In genomic region chr7:24343614-24344013, GRCh38 we compare ENCODE assay signal across 13 cellular contexts. TPM values are rescaled to one million over a fixed set of nuclear protein-coding genes. Genes with fewer than 3 reads are reported as not detected.
DNase-seq lines count a peak whose midpoint lies in the region; ATAC-seq and TF ChIP-seq lines count a peak whose summit lies in the region.
"Had no signal": no experiment of that assay in that cellular context is flagged by ENCODE, and none has a peak within 500 bp of the region (broad histone marks: within the 10 kb centered on the region; RNA-seq: fewer than 3 reads in every experiment).

No MANE protein-coding gene starts in this region.

- in situ Hi-C loops in G401 (cut with HindIII; ENCODE audit: low sequenced_read_pairs), result no loop called here

- ATAC-seq in WTC11 (peak; percentile 25; the same call in 1 of the 2 replicates), GM21619 (IDR thresholded peaks at IDR 0.05; ENCODE audit: unreplicated experiment) (no peak)
- peak; percentile 25 for ATAC-seq in stimulated activated effector memory CD8-positive, alpha-beta T cell treated with anti-CD3 and anti-CD28 coated beads, Interleukin-12 subunit alpha, Interleukin-12 subunit beta, amount 100 ng/mL, for 72 hours
- ATAC-seq: GM12878 had no signal

- CTCF ChIA-PET in WTC11 (lab: Charles Lee), result interaction anchor here (1.0 to 1.1 kb wide), 2 partner anchors 26 to 29 kb away, joined by 4 read pairs; no protein-coding TSS in a partner anchor

- DNase-seq in DMS 273 (lab: John Stamatoyannopoulos, UW; ENCODE audit: unreplicated experiment) (peak; percentile 81), G401 (ENCODE audit: low spot score) (peak; percentile 23), WTC11 (ENCODE audit: low spot score) (no peak), substantia nigra (lab: John Stamatoyannopoulos, UW) (no peak)
- no peak for DNase-seq in stimulated activated effector memory CD8-positive, alpha-beta T cell treated with anti-CD3 and anti-CD28 coated beads, Interleukin-12 subunit alpha, Interleukin-12 subunit beta, amount 100 ng/mL, for 72 hours (ENCODE audit: low spot score in 2 of 2)
- DNase-seq: Caco-2; CD8-positive, alpha-beta memory T cell; GOT3; H9 had no signal

- no peaks in the 10 kb centered on the region for H3K36me3 Mint-ChIP-seq in WTC11
- no peaks in the 10 kb centered on the region for H3K36me3 Mint-ChIP-seq in stimulated activated effector memory CD8-positive, alpha-beta T cell treated with anti-CD3 and anti-CD28 coated beads, Interleukin-12 subunit alpha, Interleukin-12 subunit beta, amount 100 ng/mL, for 72 hours
- H3K36me3 Mint-ChIP-seq: CD8-positive, alpha-beta memory T cell; IgD-negative memory B cell had no signal

- H3K27me3 Mint-ChIP-seq in WTC11 (ENCODE audit: low read depth), result peaks cover 4% of the 10 kb centered on the region

- H3K4me1 Mint-ChIP-seq in WTC11, result peaks cover 8% of the 10 kb centered on the region
- H3K4me1 Mint-ChIP-seq in stimulated activated effector memory CD8-positive, alpha-beta T cell treated with anti-CD3 and anti-CD28 coated beads, Interleukin-12 subunit alpha, Interleukin-12 subunit beta, amount 100 ng/mL, for 72 hours, result no peaks in the 10 kb centered on the region
- H3K4me1 Mint-ChIP-seq: CD8-positive, alpha-beta memory T cell; IgD-negative memory B cell had no signal

- POLR2A ChIA-PET in WTC11 (lab: Charles Lee), result no interaction called here

- no peaks in the 10 kb centered on the region for H3K9me3 Mint-ChIP-seq in WTC11
- H3K9me3 Mint-ChIP-seq in stimulated activated effector memory CD8-positive, alpha-beta T cell treated with anti-CD3 and anti-CD28 coated beads, Interleukin-12 subunit alpha, Interleukin-12 subunit beta, amount 100 ng/mL, for 72 hours, result no peaks in the 10 kb centered on the region
- H3K9me3 Mint-ChIP-seq: H9, IgD-negative memory B cell had no signal

- no peak overlapping the region for H3K27ac Mint-ChIP-seq in WTC11
- H3K27ac Mint-ChIP-seq in stimulated activated effector memory CD8-positive, alpha-beta T cell treated with anti-CD3 and anti-CD28 coated beads, Interleukin-12 subunit alpha, Interleukin-12 subunit beta, amount 100 ng/mL, for 72 hours, result no peak overlapping the region
- H3K27ac Mint-ChIP-seq: CD8-positive, alpha-beta memory T cell; H9; IgD-negative memory B cell had no signal

- no peak overlapping the region for H3K27ac ChIP-seq in substantia nigra (ENCODE audit: low read depth, low read length, poor library complexity, severe bottlenecking)

- H3K4me3 Mint-ChIP-seq in WTC11, result no peak overlapping the region
- H3K4me3 Mint-ChIP-seq in stimulated activated effector memory CD8-positive, alpha-beta T cell treated with anti-CD3 and anti-CD28 coated beads, Interleukin-12 subunit alpha, Interleukin-12 subunit beta, amount 100 ng/mL, for 72 hours, result no peak overlapping the region
- H3K4me3 Mint-ChIP-seq: CD8-positive, alpha-beta memory T cell; H9; IgD-negative memory B cell had no signal

- no peak for TF ChIP-seq CTCF in WTC11 (IDR thresholded peaks at IDR 0.05)

TF ChIP-seq in WTC11, 78 proteins besides CTCF, POLR2A, EP300 and RAD21 (continues in another document):
- TF ChIP-seq, protein P1, sequence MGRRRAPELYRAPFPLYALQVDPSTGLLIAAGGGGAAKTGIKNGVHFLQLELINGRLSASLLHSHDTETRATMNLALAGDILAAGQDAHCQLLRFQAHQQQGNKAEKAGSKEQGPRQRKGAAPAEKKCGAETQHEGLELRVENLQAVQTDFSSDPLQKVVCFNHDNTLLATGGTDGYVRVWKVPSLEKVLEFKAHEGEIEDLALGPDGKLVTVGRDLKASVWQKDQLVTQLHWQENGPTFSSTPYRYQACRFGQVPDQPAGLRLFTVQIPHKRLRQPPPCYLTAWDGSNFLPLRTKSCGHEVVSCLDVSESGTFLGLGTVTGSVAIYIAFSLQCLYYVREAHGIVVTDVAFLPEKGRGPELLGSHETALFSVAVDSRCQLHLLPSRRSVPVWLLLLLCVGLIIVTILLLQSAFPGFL (CRISPR knock-in tag; IDR thresholded peaks at IDR 0.05; ENCODE audit: borderline replicate concordance), result no peak
- TF ChIP-seq NFYB (CRISPR knock-in tag; conservative IDR thresholded peaks at IDR 0.05; ENCODE audit: low read depth) (no peak), NR3C1 (CRISPR knock-in tag; conservative IDR thresholded peaks at IDR 0.05; ENCODE audit: low read depth) (no peak), E2F1 (CRISPR knock-in tag; IDR thresholded peaks at IDR 0.05) (no peak), ZNF396 (CRISPR knock-in tag; IDR thresholded peaks at IDR 0.05; ENCODE audit: borderline replicate concordance) (no peak), USF1 (CRISPR knock-in tag; IDR thresholded peaks at IDR 0.05) (no peak), HMGA2 (CRISPR knock-in tag; IDR thresholded peaks at IDR 0.05) (no peak), NR1H2 (CRISPR knock-in tag; IDR thresholded peaks at IDR 0.05) (no peak), ELF4 (CRISPR knock-in tag; IDR thresholded peaks at IDR 0.05; ENCODE audit: low read depth) (no peak), TEAD4 (CRISPR knock-in tag; IDR thresholded peaks at IDR 0.05) (no peak), JAZF1 (CRISPR knock-in tag; IDR thresholded peaks at IDR 0.05) (no peak), MXD4 (CRISPR knock-in tag; IDR thresholded peaks at IDR 0.05; ENCODE audit: borderline replicate concordance) (no peak)
- TF ChIP-seq, protein P2, sequence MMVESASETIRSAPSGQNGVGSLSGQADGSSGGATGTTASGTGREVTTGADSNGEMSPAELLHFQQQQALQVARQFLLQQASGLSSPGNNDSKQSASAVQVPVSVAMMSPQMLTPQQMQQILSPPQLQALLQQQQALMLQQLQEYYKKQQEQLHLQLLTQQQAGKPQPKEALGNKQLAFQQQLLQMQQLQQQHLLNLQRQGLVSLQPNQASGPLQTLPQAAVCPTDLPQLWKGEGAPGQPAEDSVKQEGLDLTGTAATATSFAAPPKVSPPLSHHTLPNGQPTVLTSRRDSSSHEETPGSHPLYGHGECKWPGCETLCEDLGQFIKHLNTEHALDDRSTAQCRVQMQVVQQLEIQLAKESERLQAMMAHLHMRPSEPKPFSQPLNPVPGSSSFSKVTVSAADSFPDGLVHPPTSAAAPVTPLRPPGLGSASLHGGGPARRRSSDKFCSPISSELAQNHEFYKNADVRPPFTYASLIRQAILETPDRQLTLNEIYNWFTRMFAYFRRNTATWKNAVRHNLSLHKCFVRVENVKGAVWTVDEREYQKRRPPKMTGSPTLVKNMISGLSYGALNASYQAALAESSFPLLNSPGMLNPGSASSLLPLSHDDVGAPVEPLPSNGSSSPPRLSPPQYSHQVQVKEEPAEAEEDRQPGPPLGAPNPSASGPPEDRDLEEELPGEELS (CRISPR knock-in tag; IDR thresholded peaks at IDR 0.05), result no peak
- TF ChIP-seq, protein P3, sequence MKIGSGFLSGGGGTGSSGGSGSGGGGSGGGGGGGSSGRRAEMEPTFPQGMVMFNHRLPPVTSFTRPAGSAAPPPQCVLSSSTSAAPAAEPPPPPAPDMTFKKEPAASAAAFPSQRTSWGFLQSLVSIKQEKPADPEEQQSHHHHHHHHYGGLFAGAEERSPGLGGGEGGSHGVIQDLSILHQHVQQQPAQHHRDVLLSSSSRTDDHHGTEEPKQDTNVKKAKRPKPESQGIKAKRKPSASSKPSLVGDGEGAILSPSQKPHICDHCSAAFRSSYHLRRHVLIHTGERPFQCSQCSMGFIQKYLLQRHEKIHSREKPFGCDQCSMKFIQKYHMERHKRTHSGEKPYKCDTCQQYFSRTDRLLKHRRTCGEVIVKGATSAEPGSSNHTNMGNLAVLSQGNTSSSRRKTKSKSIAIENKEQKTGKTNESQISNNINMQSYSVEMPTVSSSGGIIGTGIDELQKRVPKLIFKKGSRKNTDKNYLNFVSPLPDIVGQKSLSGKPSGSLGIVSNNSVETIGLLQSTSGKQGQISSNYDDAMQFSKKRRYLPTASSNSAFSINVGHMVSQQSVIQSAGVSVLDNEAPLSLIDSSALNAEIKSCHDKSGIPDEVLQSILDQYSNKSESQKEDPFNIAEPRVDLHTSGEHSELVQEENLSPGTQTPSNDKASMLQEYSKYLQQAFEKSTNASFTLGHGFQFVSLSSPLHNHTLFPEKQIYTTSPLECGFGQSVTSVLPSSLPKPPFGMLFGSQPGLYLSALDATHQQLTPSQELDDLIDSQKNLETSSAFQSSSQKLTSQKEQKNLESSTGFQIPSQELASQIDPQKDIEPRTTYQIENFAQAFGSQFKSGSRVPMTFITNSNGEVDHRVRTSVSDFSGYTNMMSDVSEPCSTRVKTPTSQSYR (CRISPR knock-in tag; IDR thresholded peaks at IDR 0.05), result no peak
- TF ChIP-seq, protein P4, sequence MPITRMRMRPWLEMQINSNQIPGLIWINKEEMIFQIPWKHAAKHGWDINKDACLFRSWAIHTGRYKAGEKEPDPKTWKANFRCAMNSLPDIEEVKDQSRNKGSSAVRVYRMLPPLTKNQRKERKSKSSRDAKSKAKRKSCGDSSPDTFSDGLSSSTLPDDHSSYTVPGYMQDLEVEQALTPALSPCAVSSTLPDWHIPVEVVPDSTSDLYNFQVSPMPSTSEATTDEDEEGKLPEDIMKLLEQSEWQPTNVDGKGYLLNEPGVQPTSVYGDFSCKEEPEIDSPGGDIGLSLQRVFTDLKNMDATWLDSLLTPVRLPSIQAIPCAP (CRISPR knock-in tag; IDR thresholded peaks at IDR 0.05), result no peak
- TF ChIP-seq, protein P5, sequence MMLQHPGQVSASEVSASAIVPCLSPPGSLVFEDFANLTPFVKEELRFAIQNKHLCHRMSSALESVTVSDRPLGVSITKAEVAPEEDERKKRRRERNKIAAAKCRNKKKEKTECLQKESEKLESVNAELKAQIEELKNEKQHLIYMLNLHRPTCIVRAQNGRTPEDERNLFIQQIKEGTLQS (CRISPR knock-in tag; conservative IDR thresholded peaks at IDR 0.05), result no peak

RNA-seq across cellular contexts. Expression of gene NPY, which starts 59.6 kb away (rescaled TPM):
- total RNA-seq in G401 (2014; rRNA removed; shearing (Covaris generic)), result not detected in 2 replicates
- total RNA-seq in WTC11 (2021), result 0.37 to 0.63 TPM (median 0.46 TPM) in 3 replicates
- total RNA-seq: Caco-2; CD8-positive, alpha-beta memory T cell; GM12878; H9; HT-29 had no signal

Comparison
In these comparisons a context has a peak if more than half of its experiments do, and no peak if none do; other contexts are left out.
1. DNase-seq: peak in DMS 273 (single experiment) and G401 (single experiment); none in WTC11 (single experiment), stimulated activated effector memory CD8-positive, alpha-beta T cell treated with anti-CD3 and anti-CD28 coated beads, Interleukin-12 subunit alpha, Interleukin-12 subunit beta, amount 100 ng/mL, for 72 hours (0 of 2) and substantia nigra (0 of 49).